ENCODE assay signal across 10 cellular contexts in genomic region chr1:50505427-50505826, GRCh38.
"Had no signal": no experiment of that assay in that cellular context is flagged by ENCODE, and none has a peak within 500 bp of the region (broad histone marks: within the 10 kb centered on the region; RNA-seq: fewer than 3 reads in every experiment).

No MANE protein-coding gene starts in this region.

- H3K27ac ChIP-seq: GM23248 had no signal

- ATAC-seq: GM23338, HCT116 had no signal

- H2AFZ ChIP-seq: GM23248, GM23338 had no signal

- H3K9ac ChIP-seq: GM23248 had no signal

- H3K9me3 ChIP-seq: HAP-1 had no signal

- FAIRE-seq: H1, H54 had no signal

- H3K36me3 ChIP-seq: HAP-1 had no signal

- H3K4me1 ChIP-seq: HAP-1 had no signal

- H3K4me2 ChIP-seq: GM23338 had no signal

- H3K4me1 Mint-ChIP-seq: GM23338, H9 had no signal

- H3K27ac Mint-ChIP-seq: GM23338 had no signal

- H3K4me3 Mint-ChIP-seq: GM23338, H9 had no signal

- DNase-seq: GM23248, GOT3, H7, H9, HCEC 1CT had no signal

- H3K4me3 ChIP-seq: GM23248, GM23338, HAP-1 had no signal
